ENCODE assay signal across 20 cellular contexts in genomic region chr16:13906426-13907089, GRCh38. TPM values are rescaled to one million over a fixed set of nuclear protein-coding genes. Genes with fewer than 3 reads are reported as not detected.
DNase-seq lines count a peak whose midpoint lies in the region; ATAC-seq and TF ChIP-seq lines count a peak whose summit lies in the region.
"Had no signal": no experiment of that assay in that cellular context is flagged by ENCODE, and none has a peak within 500 bp of the region (broad histone marks: within the 10 kb centered on the region; RNA-seq: fewer than 3 reads in every experiment).

No MANE protein-coding gene starts in this region.

- H3K36me3 ChIP-seq in trophoblast cell (ENCODE audit: control insufficient read depth in 1 of 2, insufficient read depth in 2 of 2, low read length in 2 of 2), result no peaks in the 10 kb centered on the region
- no peaks in the 10 kb centered on the region for H3K36me3 ChIP-seq in upper lobe of left lung
- H3K36me3 ChIP-seq: heart left ventricle had no signal

- H3K4me2 ChIP-seq in trophoblast cell (ENCODE audit: low read length), result no peak overlapping the region

- DNase-seq in DMS53 (lab: John Stamatoyannopoulos, UW), result peak; percentile 35
- no peak for DNase-seq in DMS53 treated with DMSO at 0.1 percent for 48 hours (lab: John Stamatoyannopoulos, UW; ENCODE audit: unreplicated experiment)
- DNase-seq in NB4 (ENCODE audit: low read depth), result peak; percentile 48
- peak; percentile 29 for DNase-seq in SW480 (ENCODE audit: low spot score)
- no peak for DNase-seq in trophoblast cell
- DNase-seq in midbrain (lab: John Stamatoyannopoulos, UW), result no peak
- no peak for DNase-seq in upper lobe of left lung
- DNase-seq: activated naive CD4-positive, alpha-beta T cell treated with anti-CD3 and anti-CD28 coated beads, Interleukin-2, amount 50 U/mL, for 16 hours; body of pancreas; CD8-positive, alpha-beta memory T cell; GDM1; heart left ventricle; kidney; NCI-H1092 treated with DMSO at 0.1 percent for 48 hours; PC-3; stimulated activated naive CD8-positive, alpha-beta T cell treated with anti-CD3 and anti-CD28 coated beads, Interleukin-15, amount 100 ng/mL, for 72 hours had no signal

- no peak overlapping the region for H2BK5ac ChIP-seq in trophoblast cell (ENCODE audit: low read depth, low read length, poor library complexity)

- TF ChIP-seq CTCF in NB4 (IDR thresholded peaks at IDR 0.05; ENCODE audit: low read depth, low read length) (no peak), upper lobe of left lung (IDR thresholded peaks at IDR 0.05) (no peak)

- no peak overlapping the region for H3K4ac ChIP-seq in trophoblast cell (ENCODE audit: low read depth, low read length)

- ATAC-seq in GM18520 (IDR thresholded peaks at IDR 0.05; ENCODE audit: unreplicated experiment), result no peak
- ATAC-seq in upper lobe of left lung (ENCODE audit: low FRiP score in 2 of 2), result no peak
- ATAC-seq: body of pancreas; esophagus mucosa; heart left ventricle; PC-3; stimulated activated naive CD8-positive, alpha-beta T cell treated with anti-CD3 and anti-CD28 coated beads, Interleukin-15, amount 100 ng/mL, for 72 hours had no signal

- no peak overlapping the region for H4K12ac ChIP-seq in trophoblast cell (ENCODE audit: low read depth, low read length)

- no peak for TF ChIP-seq POLR2A in NB4 (IDR thresholded peaks at IDR 0.05; ENCODE audit: extremely low read depth, insufficient read length)
- no peak for TF ChIP-seq POLR2A in upper lobe of left lung (IDR thresholded peaks at IDR 0.05)

- no peaks in the 10 kb centered on the region for H3K27me3 ChIP-seq in trophoblast cell (ENCODE audit: insufficient read depth, low read length)
- no peaks in the 10 kb centered on the region for H3K27me3 ChIP-seq in upper lobe of left lung
- H3K27me3 ChIP-seq: body of pancreas had no signal

- H3K23ac ChIP-seq in trophoblast cell (ENCODE audit: low read length), result no peak overlapping the region

- peak overlapping the region; percentile 72 for H3K9ac ChIP-seq in trophoblast cell (ENCODE audit: low read length)
- H3K9ac ChIP-seq: parathyroid adenoma had no signal

- no peak overlapping the region for H2BK120ac ChIP-seq in trophoblast cell (ENCODE audit: insufficient read depth, low read length, poor library complexity)

- no peak overlapping the region for H4K91ac ChIP-seq in trophoblast cell (ENCODE audit: low read depth, low read length)

- H3K18ac ChIP-seq in trophoblast cell (ENCODE audit: low read length), result no peak overlapping the region

- no peak overlapping the region for H3K14ac ChIP-seq in trophoblast cell (ENCODE audit: low read length)

- no peak overlapping the region for H3K27ac ChIP-seq in trophoblast cell (ENCODE audit: low read depth, low read length)
- H3K27ac ChIP-seq in upper lobe of left lung, result no peak overlapping the region
- H3K27ac ChIP-seq: 22Rv1, body of pancreas, heart left ventricle, parathyroid adenoma had no signal

- H3K9me3 ChIP-seq in trophoblast cell (ENCODE audit: insufficient read depth, low read depth, low read length) (no peaks in the 10 kb centered on the region), upper lobe of left lung (peaks cover 0 to 1% (median 0%) of the 10 kb centered on the region in 4 donors)
- H3K9me3 ChIP-seq: body of pancreas had no signal

- H3K4me3 ChIP-seq in NB4 (ENCODE audit: low read depth, low read length) (no peak overlapping the region), trophoblast cell (ENCODE audit: low read depth, low read length) (no peak overlapping the region), upper lobe of left lung (no peak overlapping the region)
- H3K4me3 ChIP-seq: body of pancreas, heart left ventricle had no signal

- H2AK5ac ChIP-seq in trophoblast cell (ENCODE audit: low read length), result no peak overlapping the region

- H2AFZ ChIP-seq in trophoblast cell (ENCODE audit: insufficient read depth, low read length, poor library complexity), result no peak overlapping the region
- H2AFZ ChIP-seq: parathyroid adenoma had no signal

- no peak overlapping the region for H2BK12ac ChIP-seq in trophoblast cell (ENCODE audit: low read length)

- no peak overlapping the region for H4K8ac ChIP-seq in trophoblast cell (ENCODE audit: low read depth, low read length)

- H3K4me1 ChIP-seq in trophoblast cell (ENCODE audit: control insufficient read depth in 1 of 2, insufficient read depth in 2 of 2, low read length in 2 of 2) (no peaks in the 10 kb centered on the region), upper lobe of left lung (peaks cover 0 to 5% (median 0%) of the 10 kb centered on the region in 4 donors)

- no peaks in the 10 kb centered on the region for H3K79me1 ChIP-seq in trophoblast cell (ENCODE audit: low read length)

- H3K79me2 ChIP-seq in trophoblast cell (ENCODE audit: control insufficient read depth, insufficient read depth, low read length, poor library complexity), result no peaks in the 10 kb centered on the region
- H3K79me2 ChIP-seq: parathyroid adenoma had no signal

- TF ChIP-seq EP300 in upper lobe of left lung (IDR thresholded peaks at IDR 0.05), result no peak

- no CpG with 5 or more reads among the region's 8 CpGs for WGBS in trophoblast cell (ENCODE audit: extremely low coverage, insufficient coverage, insufficient read length)
- 82% methylated on average over 8 of the region's 8 CpGs for WGBS in upper lobe of left lung, 2 donors

RNA-seq across cellular contexts. Expression of gene ERCC4, which starts 13.4 kb away (rescaled TPM):
- polyA plus RNA-seq in trophoblast cell (2013), result 3.7 and 3.8 TPM in 2 replicates
- 10 to 100 TPM in 2 of 6 donors, 1 to 10 TPM in 4; 4.2 to 12.1 (median 7.5) TPM for total RNA-seq in upper lobe of left lung

Comparison
In these comparisons a context has a peak if more than half of its experiments do, and no peak if none do; other contexts are left out.
1. DNase-seq: peak in DMS53 (single experiment), NB4 (single experiment) and SW480 (single experiment); none in DMS53 treated with DMSO at 0.1 percent for 48 hours (single experiment), trophoblast cell (0 of 2), midbrain (single experiment) and upper lobe of left lung (0 of 2).